In genomic region chr2:25257931-25258771, GRCh38 we compare ENCODE assay signal across 13 cellular contexts.
DNase-seq lines count a peak whose midpoint lies in the region; ATAC-seq, FAIRE-seq and TF ChIP-seq lines count a peak whose summit lies in the region.
"Had no signal": no experiment of that assay in that cellular context is flagged by ENCODE, and none has a peak within 500 bp of the region (broad histone marks: within the 10 kb centered on the region; RNA-seq: fewer than 3 reads in every experiment).

No MANE protein-coding gene starts in this region.

- no peaks in the 10 kb centered on the region for H3K9me3 Mint-ChIP-seq in progenitor cell of endocrine pancreas (ENCODE audit: low read depth)
- H3K9me3 Mint-ChIP-seq: activated CD4-positive, alpha-beta T cell treated with anti-CD3 and anti-CD28 coated beads, Interleukin-2, amount 10 ng/mL, durations not matched to agents 24 days and 14 days had no signal

- no peak for FAIRE-seq in urothelium cell line (lab: Jason Lieb, UNC)
- FAIRE-seq: GM18507 had no signal

- no peaks in the 10 kb centered on the region for H3K27me3 ChIP-seq in HUES64 (ENCODE audit: insufficient read depth, low read length)

- no peak overlapping the region for H3K4me3 Mint-ChIP-seq in progenitor cell of endocrine pancreas (ENCODE audit: low read depth)
- H3K4me3 Mint-ChIP-seq: activated CD4-positive, alpha-beta T cell treated with anti-CD3 and anti-CD28 coated beads, Interleukin-2, amount 10 ng/mL, durations not matched to agents 24 days and 14 days had no signal

- peak overlapping the region; percentile 10; the same call in 1 of the 2 replicates for H3K9ac ChIP-seq in HUES64 (ENCODE audit: low read depth, low read length)
- H3K9ac ChIP-seq: parathyroid adenoma had no signal

- no peak overlapping the region for H3K4me3 ChIP-seq in HUES64 (ENCODE audit: low read length)

- peaks cover 15% of the 10 kb centered on the region for H3K4me1 Mint-ChIP-seq in progenitor cell of endocrine pancreas (ENCODE audit: low read depth)

- no peak overlapping the region for H3K27ac Mint-ChIP-seq in progenitor cell of endocrine pancreas
- H3K27ac Mint-ChIP-seq: activated CD4-positive, alpha-beta T cell treated with anti-CD3 and anti-CD28 coated beads, Interleukin-2, amount 10 ng/mL, durations not matched to agents 24 days and 14 days had no signal

- DNase-seq in ELF-1 (ENCODE audit: low read depth, low spot score) (peak; percentile 75), progenitor cell of endocrine pancreas (ENCODE audit: low spot score, unreplicated experiment) (no peak), NCI-H1930 (lab: John Stamatoyannopoulos, UW) (no peak), urothelium cell line (ENCODE audit: low spot score) (no peak)
- DNase-seq: activated CD4-positive, alpha-beta T cell treated with anti-CD3 and anti-CD28 coated beads, Interleukin-2, amount 10 ng/mL, durations not matched to agents 24 days and 14 days; activated gamma-delta T cell; stimulated activated CD4-positive, alpha-beta T cell treated with anti-CD3 and anti-CD28 coated beads, Interleukin-4, amount 100 ng/mL, for 24 hours had no signal

- H3K27ac ChIP-seq in HUES64 (ENCODE audit: low read depth, low read length) (peak overlapping the region; percentile 32; the same call in 1 of the 2 replicates), cingulate gyrus (ENCODE audit: low read depth, low read length) (peak overlapping the region; percentile 89)
- H3K27ac ChIP-seq: parathyroid adenoma had no signal

- peak; percentile 17 for TF ChIP-seq CTCF in progenitor cell of endocrine pancreas (IDR thresholded peaks at IDR 0.05; ENCODE audit: unreplicated experiment)

- peaks cover 52% of the 10 kb centered on the region for H3K4me1 ChIP-seq in HUES64 (ENCODE audit: insufficient read depth, low read length)

- ATAC-seq in HG03175 (IDR thresholded peaks at IDR 0.05; ENCODE audit: unreplicated experiment) = no peak
- ATAC-seq: left lobe of liver had no signal

- WGBS in HUES64 = 78% methylated on average over 9 of the region's 9 CpGs

- H3K27me3 Mint-ChIP-seq in progenitor cell of endocrine pancreas = peaks cover 3% of the 10 kb centered on the region
- H3K27me3 Mint-ChIP-seq: activated CD4-positive, alpha-beta T cell treated with anti-CD3 and anti-CD28 coated beads, Interleukin-2, amount 10 ng/mL, durations not matched to agents 24 days and 14 days had no signal

- H3K36me3 Mint-ChIP-seq in progenitor cell of endocrine pancreas (ENCODE audit: insufficient read depth) = peaks cover 14% of the 10 kb centered on the region

- no peaks in the 10 kb centered on the region for H3K36me3 ChIP-seq in HUES64 (ENCODE audit: insufficient read depth, low read length)

- H3K9me3 ChIP-seq in HUES64 (ENCODE audit: insufficient read depth, low read depth, low read length) = no peaks in the 10 kb centered on the region
